Comparison of ENCODE assay signal across 2 cellular contexts in genomic region chr1:225460737-225461532, GRCh38.
TF ChIP-seq lines count a peak whose summit lies in the region.

No MANE protein-coding gene starts in this region.

TF ChIP-seq in SK-N-SH treated with all-trans-retinoic acid at 6 μM for 48 hours, 23 proteins besides CTCF, POLR2A, EP300 and RAD21:
- TF ChIP-seq PATZ1 (CRISPR knock-in tag; IDR thresholded peaks at IDR 0.05; ENCODE audit: borderline replicate concordance) (no peak), ZNF565 (CRISPR knock-in tag; conservative IDR thresholded peaks at IDR 0.05; ENCODE audit: low read depth) (no peak), TCF4 (CRISPR knock-in tag; IDR thresholded peaks at IDR 0.05; ENCODE audit: borderline replicate concordance) (no peak), GLIS3 (CRISPR knock-in tag; IDR thresholded peaks at IDR 0.05) (no peak), POU6F1 (CRISPR knock-in tag; IDR thresholded peaks at IDR 0.05; ENCODE audit: borderline replicate concordance, low read depth) (no peak)

TF ChIP-seq in K562, 482 proteins besides CTCF, POLR2A, EP300 and RAD21 (continued from another document):
- TF ChIP-seq AFF4 (CRISPR knock-in tag; IDR thresholded peaks at IDR 0.05), result no peak
- TF ChIP-seq ZFX (CRISPR knock-in tag; IDR thresholded peaks at IDR 0.05), result no peak
TF ChIP-seq in K562: peak in this region for 0.
